In the genomic region with DNA sequence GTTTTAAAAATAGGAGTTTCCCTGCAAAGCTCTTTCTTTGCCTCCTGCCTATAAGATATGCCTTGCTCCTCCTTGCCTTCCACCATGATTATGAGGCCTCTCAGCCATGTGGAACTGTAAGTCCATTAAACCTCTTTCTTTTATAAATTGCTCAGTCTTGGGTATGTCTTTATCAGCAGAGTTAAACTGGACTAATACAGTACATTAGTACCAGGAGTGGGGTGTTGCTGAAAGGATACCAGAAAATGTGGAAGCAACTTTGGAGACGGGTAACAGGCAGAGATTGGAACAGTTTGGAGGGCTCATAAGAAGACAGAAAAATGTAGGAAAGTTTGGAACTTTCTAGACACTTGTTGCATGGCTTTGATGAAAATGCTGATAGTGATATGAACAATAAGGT, we compare ENCODE assay signal across 6 cellular contexts.
"Had no signal": no experiment of that assay in that cellular context is flagged by ENCODE, and none has a peak within 500 bp of the region (broad histone marks: within the 10 kb centered on the region; RNA-seq: fewer than 3 reads in every experiment).

No MANE protein-coding gene starts in this region.

- H3K9ac ChIP-seq: KMS-11 had no signal

- H3K4me2 ChIP-seq: KMS-11 had no signal

- ATAC-seq: HepG2 had no signal

- H3K27ac ChIP-seq: HL-60, KMS-11 had no signal

- FAIRE-seq: HepG2 had no signal

- DNase-seq: IMR-90, KBM-7, KG1 had no signal
